Comparison of ENCODE assay signal across 13 cellular contexts in the genomic region with DNA sequence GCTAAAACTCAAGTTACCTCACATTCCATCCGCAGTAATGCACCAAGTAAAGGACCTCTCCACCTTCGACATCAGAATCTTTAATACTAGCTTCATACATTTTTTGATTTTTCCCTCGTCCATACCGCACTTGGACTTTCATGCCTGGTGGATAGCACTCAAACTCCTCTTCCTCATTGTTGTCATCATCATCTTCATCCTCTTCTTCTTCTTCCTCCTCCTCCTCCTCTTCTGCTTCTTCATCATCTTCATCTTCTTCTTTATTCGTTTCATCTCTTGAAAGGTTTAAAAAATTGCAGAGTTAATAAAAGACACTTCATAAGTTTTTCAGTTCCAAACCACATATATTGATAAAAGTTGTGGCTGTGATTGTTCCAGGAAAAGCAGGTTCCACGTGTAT.
"Had no signal": no experiment of that assay in that cellular context is flagged by ENCODE, and none has a peak within 500 bp of the region (broad histone marks: within the 10 kb centered on the region; RNA-seq: fewer than 3 reads in every experiment).

No MANE protein-coding gene starts in this region.

- H3K9me3 ChIP-seq: pancreas had no signal

- H3K27ac ChIP-seq: pancreas had no signal

- H3K9me3 Mint-ChIP-seq: brain had no signal

- ATAC-seq: left ventricle myocardium superior, pancreas had no signal

- H3K27me3 Mint-ChIP-seq: brain had no signal

- DNase-seq: activated CD4-positive, alpha-beta T cell treated with anti-CD3 and anti-CD28 coated beads, Interleukin-2, amount 50 U/mL, for 1 hour; activated CD4-positive, CD25-positive, alpha-beta regulatory T cell; activated CD8-positive, alpha-beta memory T cell treated with anti-CD3 and anti-CD28 coated beads, Interleukin-2, amount 50 U/mL, for 48 hours; activated gamma-delta T cell; amygdala; dermis blood vessel endothelial cell; left ventricle myocardium superior; mesendoderm; pancreas; retina; stimulated activated CD4-positive, alpha-beta T cell treated with anti-CD3 and anti-CD28 coated beads, Interleukin-15, amount 100 ng/mL, for 24 hours; stimulated activated CD4-positive, alpha-beta T cell treated with anti-CD3 and anti-CD28 coated beads, Interleukin-4, amount 100 ng/mL, for 24 hours had no signal

- H3K4me3 Mint-ChIP-seq: brain had no signal
